ENCODE assay signal across 1 cellular context in the genomic region with DNA sequence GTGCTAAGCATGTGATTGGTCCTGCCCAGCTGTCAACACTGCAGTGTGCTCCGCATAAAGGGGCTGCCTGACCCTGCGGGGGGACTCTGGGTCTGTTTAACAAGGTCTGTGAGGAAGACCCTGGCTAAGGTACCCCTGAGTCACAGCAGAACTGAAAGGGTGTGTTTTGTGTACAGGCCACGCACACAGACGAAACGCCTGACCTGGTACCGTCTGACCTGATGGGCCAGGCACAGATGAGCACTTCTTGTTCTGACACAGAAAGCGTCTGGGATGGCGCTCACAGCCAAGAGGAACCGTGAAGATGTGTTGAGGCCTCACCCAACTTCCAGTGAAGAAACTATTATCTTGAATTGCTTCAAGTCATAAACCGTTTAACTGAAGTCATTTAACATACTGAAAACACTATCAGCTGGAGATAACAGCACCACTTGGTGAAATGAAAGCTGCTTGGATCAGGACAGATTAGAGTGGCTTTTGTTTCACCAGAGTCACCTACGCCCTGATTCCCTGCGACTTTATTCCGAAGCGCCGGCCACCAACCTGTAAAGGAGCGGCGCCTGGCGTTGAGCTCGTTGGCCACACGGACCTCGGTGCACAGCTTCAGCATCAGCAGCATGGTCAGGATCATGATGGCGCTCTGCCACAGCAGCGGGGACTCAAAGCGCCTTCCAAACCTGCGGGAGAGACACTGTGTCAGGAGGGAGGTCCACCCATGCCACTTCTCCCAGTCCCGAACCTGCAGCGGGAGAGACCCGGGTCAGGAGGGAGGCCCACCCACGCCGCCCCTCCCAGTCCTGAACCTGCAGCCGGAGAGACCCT.
TF ChIP-seq lines count a peak whose summit lies in the region.

No MANE protein-coding gene starts in this region.

TF ChIP-seq in GM23338, 12 proteins besides CTCF, POLR2A, EP300 and RAD21 (continued from another document):
- TF ChIP-seq, protein P1, sequence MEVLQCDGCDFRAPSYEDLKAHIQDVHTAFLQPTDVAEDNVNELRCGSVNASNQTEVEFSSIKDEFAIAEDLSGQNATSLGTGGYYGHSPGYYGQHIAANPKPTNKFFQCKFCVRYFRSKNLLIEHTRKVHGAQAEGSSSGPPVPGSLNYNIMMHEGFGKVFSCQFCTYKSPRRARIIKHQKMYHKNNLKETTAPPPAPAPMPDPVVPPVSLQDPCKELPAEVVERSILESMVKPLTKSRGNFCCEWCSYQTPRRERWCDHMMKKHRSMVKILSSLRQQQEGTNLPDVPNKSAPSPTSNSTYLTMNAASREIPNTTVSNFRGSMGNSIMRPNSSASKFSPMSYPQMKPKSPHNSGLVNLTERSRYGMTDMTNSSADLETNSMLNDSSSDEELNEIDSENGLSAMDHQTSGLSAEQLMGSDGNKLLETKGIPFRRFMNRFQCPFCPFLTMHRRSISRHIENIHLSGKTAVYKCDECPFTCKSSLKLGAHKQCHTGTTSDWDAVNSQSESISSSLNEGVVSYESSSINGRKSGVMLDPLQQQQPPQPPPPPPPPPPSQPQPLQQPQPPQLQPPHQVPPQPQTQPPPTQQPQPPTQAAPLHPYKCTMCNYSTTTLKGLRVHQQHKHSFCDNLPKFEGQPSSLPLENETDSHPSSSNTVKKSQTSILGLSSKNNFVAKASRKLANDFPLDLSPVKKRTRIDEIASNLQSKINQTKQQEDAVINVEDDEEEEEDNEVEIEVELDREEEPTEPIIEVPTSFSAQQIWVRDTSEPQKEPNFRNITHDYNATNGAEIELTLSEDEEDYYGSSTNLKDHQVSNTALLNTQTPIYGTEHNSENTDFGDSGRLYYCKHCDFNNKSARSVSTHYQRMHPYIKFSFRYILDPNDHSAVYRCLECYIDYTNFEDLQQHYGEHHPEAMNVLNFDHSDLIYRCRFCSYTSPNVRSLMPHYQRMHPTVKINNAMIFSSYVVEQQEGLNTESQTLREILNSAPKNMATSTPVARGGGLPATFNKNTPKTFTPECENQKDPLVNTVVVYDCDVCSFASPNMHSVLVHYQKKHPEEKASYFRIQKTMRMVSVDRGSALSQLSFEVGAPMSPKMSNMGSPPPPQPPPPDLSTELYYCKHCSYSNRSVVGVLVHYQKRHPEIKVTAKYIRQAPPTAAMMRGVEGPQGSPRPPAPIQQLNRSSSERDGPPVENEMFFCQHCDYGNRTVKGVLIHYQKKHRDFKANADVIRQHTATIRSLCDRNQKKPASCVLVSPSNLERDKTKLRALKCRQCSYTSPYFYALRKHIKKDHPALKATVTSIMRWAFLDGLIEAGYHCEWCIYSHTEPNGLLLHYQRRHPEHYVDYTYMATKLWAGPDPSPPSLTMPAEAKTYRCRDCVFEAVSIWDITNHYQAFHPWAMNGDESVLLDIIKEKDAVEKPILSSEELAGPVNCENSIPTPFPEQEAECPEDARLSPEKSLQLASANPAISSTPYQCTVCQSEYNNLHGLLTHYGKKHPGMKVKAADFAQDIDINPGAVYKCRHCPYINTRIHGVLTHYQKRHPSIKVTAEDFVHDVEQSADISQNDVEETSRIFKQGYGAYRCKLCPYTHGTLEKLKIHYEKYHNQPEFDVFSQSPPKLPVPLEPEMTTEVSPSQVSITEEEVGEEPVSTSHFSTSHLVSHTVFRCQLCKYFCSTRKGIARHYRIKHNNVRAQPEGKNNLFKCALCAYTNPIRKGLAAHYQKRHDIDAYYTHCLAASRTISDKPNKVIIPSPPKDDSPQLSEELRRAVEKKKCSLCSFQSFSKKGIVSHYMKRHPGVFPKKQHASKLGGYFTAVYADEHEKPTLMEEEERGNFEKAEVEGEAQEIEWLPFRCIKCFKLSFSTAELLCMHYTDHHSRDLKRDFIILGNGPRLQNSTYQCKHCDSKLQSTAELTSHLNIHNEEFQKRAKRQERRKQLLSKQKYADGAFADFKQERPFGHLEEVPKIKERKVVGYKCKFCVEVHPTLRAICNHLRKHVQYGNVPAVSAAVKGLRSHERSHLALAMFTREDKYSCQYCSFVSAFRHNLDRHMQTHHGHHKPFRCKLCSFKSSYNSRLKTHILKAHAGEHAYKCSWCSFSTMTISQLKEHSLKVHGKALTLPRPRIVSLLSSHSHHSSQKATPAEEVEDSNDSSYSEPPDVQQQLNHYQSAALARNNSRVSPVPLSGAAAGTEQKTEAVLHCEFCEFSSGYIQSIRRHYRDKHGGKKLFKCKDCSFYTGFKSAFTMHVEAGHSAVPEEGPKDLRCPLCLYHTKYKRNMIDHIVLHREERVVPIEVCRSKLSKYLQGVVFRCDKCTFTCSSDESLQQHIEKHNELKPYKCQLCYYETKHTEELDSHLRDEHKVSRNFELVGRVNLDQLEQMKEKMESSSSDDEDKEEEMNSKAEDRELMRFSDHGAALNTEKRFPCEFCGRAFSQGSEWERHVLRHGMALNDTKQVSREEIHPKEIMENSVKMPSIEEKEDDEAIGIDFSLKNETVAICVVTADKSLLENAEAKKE (CRISPR knock-in tag; IDR thresholded peaks at IDR 0.05): no peak
- TF ChIP-seq, protein P2, sequence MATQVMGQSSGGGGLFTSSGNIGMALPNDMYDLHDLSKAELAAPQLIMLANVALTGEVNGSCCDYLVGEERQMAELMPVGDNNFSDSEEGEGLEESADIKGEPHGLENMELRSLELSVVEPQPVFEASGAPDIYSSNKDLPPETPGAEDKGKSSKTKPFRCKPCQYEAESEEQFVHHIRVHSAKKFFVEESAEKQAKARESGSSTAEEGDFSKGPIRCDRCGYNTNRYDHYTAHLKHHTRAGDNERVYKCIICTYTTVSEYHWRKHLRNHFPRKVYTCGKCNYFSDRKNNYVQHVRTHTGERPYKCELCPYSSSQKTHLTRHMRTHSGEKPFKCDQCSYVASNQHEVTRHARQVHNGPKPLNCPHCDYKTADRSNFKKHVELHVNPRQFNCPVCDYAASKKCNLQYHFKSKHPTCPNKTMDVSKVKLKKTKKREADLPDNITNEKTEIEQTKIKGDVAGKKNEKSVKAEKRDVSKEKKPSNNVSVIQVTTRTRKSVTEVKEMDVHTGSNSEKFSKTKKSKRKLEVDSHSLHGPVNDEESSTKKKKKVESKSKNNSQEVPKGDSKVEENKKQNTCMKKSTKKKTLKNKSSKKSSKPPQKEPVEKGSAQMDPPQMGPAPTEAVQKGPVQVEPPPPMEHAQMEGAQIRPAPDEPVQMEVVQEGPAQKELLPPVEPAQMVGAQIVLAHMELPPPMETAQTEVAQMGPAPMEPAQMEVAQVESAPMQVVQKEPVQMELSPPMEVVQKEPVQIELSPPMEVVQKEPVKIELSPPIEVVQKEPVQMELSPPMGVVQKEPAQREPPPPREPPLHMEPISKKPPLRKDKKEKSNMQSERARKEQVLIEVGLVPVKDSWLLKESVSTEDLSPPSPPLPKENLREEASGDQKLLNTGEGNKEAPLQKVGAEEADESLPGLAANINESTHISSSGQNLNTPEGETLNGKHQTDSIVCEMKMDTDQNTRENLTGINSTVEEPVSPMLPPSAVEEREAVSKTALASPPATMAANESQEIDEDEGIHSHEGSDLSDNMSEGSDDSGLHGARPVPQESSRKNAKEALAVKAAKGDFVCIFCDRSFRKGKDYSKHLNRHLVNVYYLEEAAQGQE (IDR thresholded peaks at IDR 0.05; ENCODE audit: unreplicated experiment): no peak
- no peak for TF ChIP-seq EZH2phosphoT487 (IDR thresholded peaks at IDR 0.05; ENCODE audit: unreplicated experiment)
- no peak for TF ChIP-seq POLR2AphosphoS5 (IDR thresholded peaks at IDR 0.05; ENCODE audit: low read depth)
- no peak for TF ChIP-seq NANOG (IDR thresholded peaks at IDR 0.05; ENCODE audit: borderline replicate concordance)
- no peak for TF ChIP-seq JUNB (IDR thresholded peaks at IDR 0.05; ENCODE audit: unreplicated experiment)
- TF ChIP-seq, protein P3, sequence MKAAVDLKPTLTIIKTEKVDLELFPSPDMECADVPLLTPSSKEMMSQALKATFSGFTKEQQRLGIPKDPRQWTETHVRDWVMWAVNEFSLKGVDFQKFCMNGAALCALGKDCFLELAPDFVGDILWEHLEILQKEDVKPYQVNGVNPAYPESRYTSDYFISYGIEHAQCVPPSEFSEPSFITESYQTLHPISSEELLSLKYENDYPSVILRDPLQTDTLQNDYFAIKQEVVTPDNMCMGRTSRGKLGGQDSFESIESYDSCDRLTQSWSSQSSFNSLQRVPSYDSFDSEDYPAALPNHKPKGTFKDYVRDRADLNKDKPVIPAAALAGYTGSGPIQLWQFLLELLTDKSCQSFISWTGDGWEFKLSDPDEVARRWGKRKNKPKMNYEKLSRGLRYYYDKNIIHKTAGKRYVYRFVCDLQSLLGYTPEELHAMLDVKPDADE (IDR thresholded peaks at IDR 0.05): no peak
- TF ChIP-seq EZH2 (IDR thresholded peaks at IDR 0.05; ENCODE audit: low read depth, unreplicated experiment): no peak
- TF ChIP-seq ZNF331 (CRISPR knock-in tag; IDR thresholded peaks at IDR 0.05; ENCODE audit: low read depth): no peak
- no peak for TF ChIP-seq CREB1 (CRISPR knock-in tag; IDR thresholded peaks at IDR 0.05; ENCODE audit: low read depth)
- no peak for TF ChIP-seq STAT1 (IDR thresholded peaks at IDR 0.05; ENCODE audit: unreplicated experiment)
